In genomic region chrX:106933538-106933961, GRCh38 we compare ENCODE assay signal across 14 cellular contexts. TPM values are rescaled to one million over a fixed set of nuclear protein-coding genes. Genes with fewer than 3 reads are reported as not detected.
DNase-seq lines count a peak whose midpoint lies in the region; ATAC-seq and TF ChIP-seq lines count a peak whose summit lies in the region.
"Had no signal": no experiment of that assay in that cellular context is flagged by ENCODE, and none has a peak within 500 bp of the region (broad histone marks: within the 10 kb centered on the region; RNA-seq: fewer than 3 reads in every experiment).

No MANE protein-coding gene starts in this region.

- peak overlapping the region; percentile 88 for H3K27ac Mint-ChIP-seq in Calu3 (ENCODE audit: unreplicated experiment)

- intact Hi-C loops in Calu3 (cut with micrococcal nuclease; ENCODE audit: unreplicated experiment): loop anchor here (2.0 kb wide), 3 partner anchors 15 to 39 kb away; no protein-coding TSS in a partner anchor

- peaks cover 41% of the 10 kb centered on the region for H3K4me1 Mint-ChIP-seq in Calu3 (ENCODE audit: low read depth, unreplicated experiment)

- no peaks in the 10 kb centered on the region for H3K27me3 Mint-ChIP-seq in Calu3 (ENCODE audit: unreplicated experiment)
- H3K27me3 Mint-ChIP-seq: naive thymus-derived CD4-positive, alpha-beta T cell had no signal

- TF ChIP-seq CTCF in Calu3 (IDR thresholded peaks at IDR 0.05; ENCODE audit: unreplicated experiment) (no peak), omental fat pad (IDR thresholded peaks at IDR 0.05) (no peak)

- CTCF ChIA-PET in Calu3 (lab: Charles Lee): interaction anchor here (1.0 to 1.8 kb wide), 2 partner anchors 26 to 35 kb away, joined by 3 to 4 read pairs; no protein-coding TSS in a partner anchor

- peaks cover 15% of the 10 kb centered on the region for H3K36me3 Mint-ChIP-seq in Calu3 (ENCODE audit: insufficient read depth, unreplicated experiment)
- H3K36me3 Mint-ChIP-seq: naive thymus-derived CD4-positive, alpha-beta T cell had no signal

- BruUV-seq in Calu3 (replicated peaks; lab: Mats Ljungman, UMichigan): no TSS peak

- DNase-seq in Calu3 (peak; percentile 36), LoVo (ENCODE audit: low spot score) (peak; percentile 60), glomerular visceral epithelial cell (ENCODE audit: extremely low spot score) (peak; percentile 84), omental fat pad (ENCODE audit: low spot score) (no peak), RPMI8226 (no peak), AG08395 (ENCODE audit: low spot score) (no peak), HuH-7.5 (ENCODE audit: low spot score) (no peak)
- DNase-seq in activated CD4-positive, alpha-beta T cell treated with anti-CD3 and anti-CD28 coated beads for 48 hours: no peak
- DNase-seq: activated T-cell treated with anti-CD3 and anti-CD28 coated beads for 4 hours, aorta, BE2C, Karpas-422, NCI-H2171 treated with DMSO at 0.1 percent for 48 hours had no signal

- ATAC-seq in omental fat pad (ENCODE audit: low FRiP score): peak; percentile 25
- ATAC-seq: naive thymus-derived CD4-positive, alpha-beta T cell had no signal

- H3K4me3 Mint-ChIP-seq in Calu3 (ENCODE audit: low read depth, unreplicated experiment): no peak overlapping the region
- H3K4me3 Mint-ChIP-seq: naive thymus-derived CD4-positive, alpha-beta T cell had no signal

- no peaks in the 10 kb centered on the region for H3K9me3 Mint-ChIP-seq in Calu3 (ENCODE audit: low read depth, unreplicated experiment)
- H3K9me3 Mint-ChIP-seq: naive thymus-derived CD4-positive, alpha-beta T cell had no signal

RNA-seq across cellular contexts. Expression of gene CLDN2, which starts 13.3 kb away (rescaled TPM):
- total RNA-seq in Calu3 (2022) (17.6 and 24.7 TPM in 2 replicates), omental fat pad (1 to 10 TPM in 1 of 4 donors, under 1 TPM in 3; 0.24 to 2.4 (median 0.30) TPM)
- total RNA-seq: aorta; naive thymus-derived CD4-positive, alpha-beta T cell had no signal

RNA-seq across cellular contexts. Expression of gene RIPPLY1, which starts 30.4 kb away (rescaled TPM):
- total RNA-seq in Calu3 (2022) (0.31 TPM in 1 of 2 replicates, not detected in the other), omental fat pad (under 1 TPM in 1 of 4 donors, not detected in 3; 0.82 TPM)
- total RNA-seq: aorta; naive thymus-derived CD4-positive, alpha-beta T cell had no signal

Comparison
In these comparisons a context has a peak if more than half of its experiments do, and no peak if none do; other contexts are left out.
1. DNase-seq: peak in Calu3 (single experiment), LoVo (single experiment) and glomerular visceral epithelial cell (single experiment); none in omental fat pad (single experiment), RPMI8226 (single experiment), activated CD4-positive, alpha-beta T cell treated with anti-CD3 and anti-CD28 coated beads for 48 hours (single experiment), AG08395 (single experiment) and HuH-7.5 (single experiment).